8 cellular contexts compared by ENCODE assay signal in genomic region chr1:21703318-21703963, GRCh38. TPM values are rescaled to one million over a fixed set of nuclear protein-coding genes. Genes with fewer than 3 reads are reported as not detected.
DNase-seq lines count a peak whose midpoint lies in the region; ATAC-seq and TF ChIP-seq lines count a peak whose summit lies in the region.

No MANE protein-coding gene starts in this region.

- peak; percentile 57 to 80 (median 68) for ATAC-seq in right lobe of liver
- ATAC-seq in GM21528 (IDR thresholded peaks at IDR 0.05; ENCODE audit: low FRiP score, unreplicated experiment), result no peak
- ATAC-seq in GM19455 (IDR thresholded peaks at IDR 0.05; ENCODE audit: unreplicated experiment), result no peak

- no peak for TF ChIP-seq POLR2A in right lobe of liver (IDR thresholded peaks at IDR 0.05)

- H3K36me3 ChIP-seq in right lobe of liver, result peaks cover 0 to 29% (median 8%) of the 10 kb centered on the region in 4 donors

- TF ChIP-seq CTCF in astrocyte of the cerebellum (IDR thresholded peaks at IDR 0.05; ENCODE audit: low read depth, low read length, missing control alignments), result peak; percentile 55
- peak; percentile 26 to 55 (median 41) for TF ChIP-seq CTCF in right lobe of liver (IDR thresholded peaks at IDR 0.05)

- in situ Hi-C loops in astrocyte of the cerebellum (cut with HindIII; ENCODE audit: low sequenced_read_pairs), result no loop called here

- WGBS in right lobe of liver (ENCODE audit: insufficient coverage, low coverage, low lambda C conversion rate, missing lambda C conversion rate), result 68% methylated on average over 3 of the region's 3 CpGs

- no peaks in the 10 kb centered on the region for H3K9me3 ChIP-seq in right lobe of liver

- DNase-seq in NOMO-1 treated with DMSO at 0.1 percent for 48 hours (lab: John Stamatoyannopoulos, UW; ENCODE audit: unreplicated experiment) (peak; percentile 11), NOMO-1 (lab: John Stamatoyannopoulos, UW; ENCODE audit: unreplicated experiment in 2 of 2) (no peak), M059J (ENCODE audit: low read depth) (peak; percentile 71), astrocyte of the cerebellum (ENCODE audit: low read depth) (peak; percentile 52), right lobe of liver (no peak)
- no peak for DNase-seq in activated CD4-positive, CD25-positive, alpha-beta regulatory T cell treated with anti-CD3 and anti-CD28 coated beads, Interleukin-2, amount 50 U/mL, for 72 hours

- intact Hi-C loops in right lobe of liver (cut with DNase I), result loop anchor here in 1 of 2 donors (10.0 kb wide), 1 partner anchor 261 kb away; no protein-coding TSS in a partner anchor

- H3K4me1 ChIP-seq in right lobe of liver, result peaks cover 0 to 10% (median 0%) of the 10 kb centered on the region in 4 donors

- H3K27me3 ChIP-seq in right lobe of liver, result no peaks in the 10 kb centered on the region

- H3K27ac ChIP-seq in right lobe of liver, result no peak overlapping the region

- H3K4me3 ChIP-seq in astrocyte of the cerebellum (ENCODE audit: low read depth, low read length) (no peak overlapping the region), right lobe of liver (no peak overlapping the region)

RNA-seq across cellular contexts. Expression of gene RAP1GAP, which starts 34.3 kb away (rescaled TPM):
- total RNA-seq in M059J (2014; rRNA removed; shearing (Covaris generic)), result 1.1 and 1.5 TPM in 2 replicates
- 10 to 100 TPM in 5 of 6 experiments, 1 to 10 TPM in 1; 8.0 to 38.1 (median 22.2) TPM for total RNA-seq in right lobe of liver

Comparison
In these comparisons a context has a peak if more than half of its experiments do, and no peak if none do; other contexts are left out.
1. DNase-seq: peak in NOMO-1 treated with DMSO at 0.1 percent for 48 hours (single experiment), M059J (single experiment) and astrocyte of the cerebellum (single experiment); none in NOMO-1 (0 of 2), right lobe of liver (0 of 3) and activated CD4-positive, CD25-positive, alpha-beta regulatory T cell treated with anti-CD3 and anti-CD28 coated beads, Interleukin-2, amount 50 U/mL, for 72 hours (single experiment).
2. ATAC-seq: peak in right lobe of liver (4 of 4); none in GM21528 (single experiment) and GM19455 (single experiment).